Comparison of ENCODE assay signal across 19 cellular contexts in genomic region chr5:155915626-155916025, GRCh38.
DNase-seq lines count a peak whose midpoint lies in the region; ATAC-seq and FAIRE-seq lines count a peak whose summit lies in the region.
"Had no signal": no experiment of that assay in that cellular context is flagged by ENCODE, and none has a peak within 500 bp of the region (broad histone marks: within the 10 kb centered on the region; RNA-seq: fewer than 3 reads in every experiment).

No MANE protein-coding gene starts in this region.

- FAIRE-seq in islet of Langerhans (lab: Jason Lieb, UNC) = peak; percentile 55
- FAIRE-seq: A204.1, GM12878, H1 had no signal

- intact Hi-C loops in activated CD4-positive, alpha-beta T cell treated with anti-CD3 and anti-CD28 coated beads for 36 hours (cut with DNase I, micrococcal nuclease) = no loop called here

- peak; percentile 20 for DNase-seq in EH (ENCODE audit: low read depth)
- DNase-seq in M059J (ENCODE audit: low read depth) = peak; percentile 5
- no peak for DNase-seq in activated naive CD8-positive, alpha-beta T cell treated with anti-CD3 and anti-CD28 coated beads, Interleukin-2, amount 50 U/mL, for 24 hours
- DNase-seq in stimulated activated naive CD4-positive, alpha-beta T cell treated with Interleukin-2 at 50 U/mL for 16 hours (lab: John Stamatoyannopoulos, UW) = no peak
- DNase-seq in activated CD4-positive, alpha-beta T cell treated with anti-CD3 and anti-CD28 coated beads for 36 hours = no peak
- DNase-seq: BE2C; C1 segment of cervical spinal cord; CD4-positive, CD25-positive, alpha-beta regulatory T cell; CD8-positive, alpha-beta memory T cell; COR-L47; DMS 273 treated with DMSO at 0.1 percent for 48 hours; GDM1; H9; KG1 had no signal

- no peaks in the 10 kb centered on the region for H3K4me1 Mint-ChIP-seq in activated naive CD8-positive, alpha-beta T cell treated with anti-CD3 and anti-CD28 coated beads, Interleukin-2, amount 50 U/mL, for 24 hours
- no peaks in the 10 kb centered on the region for H3K4me1 Mint-ChIP-seq in activated CD4-positive, alpha-beta T cell treated with anti-CD3 and anti-CD28 coated beads for 36 hours
- H3K4me1 Mint-ChIP-seq: CD4-positive, CD25-positive, alpha-beta regulatory T cell; CD8-positive, alpha-beta memory T cell; H9 had no signal

- no peak overlapping the region for H3K27ac Mint-ChIP-seq in activated naive CD8-positive, alpha-beta T cell treated with anti-CD3 and anti-CD28 coated beads, Interleukin-2, amount 50 U/mL, for 24 hours
- H3K27ac Mint-ChIP-seq in activated CD4-positive, alpha-beta T cell treated with anti-CD3 and anti-CD28 coated beads for 36 hours = no peak overlapping the region
- H3K27ac Mint-ChIP-seq: CD4-positive, CD25-positive, alpha-beta regulatory T cell; CD8-positive, alpha-beta memory T cell; H9 had no signal

- no peaks in the 10 kb centered on the region for H3K36me3 Mint-ChIP-seq in activated naive CD8-positive, alpha-beta T cell treated with anti-CD3 and anti-CD28 coated beads, Interleukin-2, amount 50 U/mL, for 24 hours (ENCODE audit: low read depth)
- no peaks in the 10 kb centered on the region for H3K36me3 Mint-ChIP-seq in activated CD4-positive, alpha-beta T cell treated with anti-CD3 and anti-CD28 coated beads for 36 hours (ENCODE audit: low read depth)
- H3K36me3 Mint-ChIP-seq: CD4-positive, CD25-positive, alpha-beta regulatory T cell; CD8-positive, alpha-beta memory T cell had no signal

- POLR2A ChIA-PET in activated CD4-positive, alpha-beta T cell treated with anti-CD3 and anti-CD28 coated beads for 36 hours (lab: Charles Lee) = no interaction called here

- H3K27me3 Mint-ChIP-seq in activated naive CD8-positive, alpha-beta T cell treated with anti-CD3 and anti-CD28 coated beads, Interleukin-2, amount 50 U/mL, for 24 hours = peaks cover 15% of the 10 kb centered on the region
- H3K27me3 Mint-ChIP-seq in activated CD4-positive, alpha-beta T cell treated with anti-CD3 and anti-CD28 coated beads for 36 hours = peaks cover 13% of the 10 kb centered on the region

- no peak overlapping the region for H3K4me3 Mint-ChIP-seq in activated naive CD8-positive, alpha-beta T cell treated with anti-CD3 and anti-CD28 coated beads, Interleukin-2, amount 50 U/mL, for 24 hours
- no peak overlapping the region for H3K4me3 Mint-ChIP-seq in activated CD4-positive, alpha-beta T cell treated with anti-CD3 and anti-CD28 coated beads for 36 hours
- H3K4me3 Mint-ChIP-seq: CD4-positive, CD25-positive, alpha-beta regulatory T cell; CD8-positive, alpha-beta memory T cell; H9 had no signal

- ATAC-seq in HG03196 (IDR thresholded peaks at IDR 0.05; ENCODE audit: unreplicated experiment) = no peak
- ATAC-seq in activated naive CD8-positive, alpha-beta T cell treated with anti-CD3 and anti-CD28 coated beads, Interleukin-2, amount 50 U/mL, for 24 hours = no peak
- ATAC-seq in activated CD4-positive, alpha-beta T cell treated with anti-CD3 and anti-CD28 coated beads for 36 hours = no peak
- ATAC-seq: GM12878 had no signal

- peaks cover 4% of the 10 kb centered on the region for H3K9me3 Mint-ChIP-seq in activated naive CD8-positive, alpha-beta T cell treated with anti-CD3 and anti-CD28 coated beads, Interleukin-2, amount 50 U/mL, for 24 hours
- no peaks in the 10 kb centered on the region for H3K9me3 Mint-ChIP-seq in activated CD4-positive, alpha-beta T cell treated with anti-CD3 and anti-CD28 coated beads for 36 hours (ENCODE audit: low read depth)
- H3K9me3 Mint-ChIP-seq: CD8-positive, alpha-beta memory T cell; H9 had no signal

- CTCF ChIA-PET in activated CD4-positive, alpha-beta T cell treated with anti-CD3 and anti-CD28 coated beads for 36 hours (lab: Charles Lee) = no interaction called here

Comparison
In these comparisons a context has a peak if more than half of its experiments do, and no peak if none do; other contexts are left out.
1. DNase-seq: peak in EH (single experiment) and M059J (single experiment); none in activated naive CD8-positive, alpha-beta T cell treated with anti-CD3 and anti-CD28 coated beads, Interleukin-2, amount 50 U/mL, for 24 hours (single experiment), stimulated activated naive CD4-positive, alpha-beta T cell treated with Interleukin-2 at 50 U/mL for 16 hours (single experiment) and activated CD4-positive, alpha-beta T cell treated with anti-CD3 and anti-CD28 coated beads for 36 hours (single experiment).